ENCODE assay signal across 8 cellular contexts in the genomic region with DNA sequence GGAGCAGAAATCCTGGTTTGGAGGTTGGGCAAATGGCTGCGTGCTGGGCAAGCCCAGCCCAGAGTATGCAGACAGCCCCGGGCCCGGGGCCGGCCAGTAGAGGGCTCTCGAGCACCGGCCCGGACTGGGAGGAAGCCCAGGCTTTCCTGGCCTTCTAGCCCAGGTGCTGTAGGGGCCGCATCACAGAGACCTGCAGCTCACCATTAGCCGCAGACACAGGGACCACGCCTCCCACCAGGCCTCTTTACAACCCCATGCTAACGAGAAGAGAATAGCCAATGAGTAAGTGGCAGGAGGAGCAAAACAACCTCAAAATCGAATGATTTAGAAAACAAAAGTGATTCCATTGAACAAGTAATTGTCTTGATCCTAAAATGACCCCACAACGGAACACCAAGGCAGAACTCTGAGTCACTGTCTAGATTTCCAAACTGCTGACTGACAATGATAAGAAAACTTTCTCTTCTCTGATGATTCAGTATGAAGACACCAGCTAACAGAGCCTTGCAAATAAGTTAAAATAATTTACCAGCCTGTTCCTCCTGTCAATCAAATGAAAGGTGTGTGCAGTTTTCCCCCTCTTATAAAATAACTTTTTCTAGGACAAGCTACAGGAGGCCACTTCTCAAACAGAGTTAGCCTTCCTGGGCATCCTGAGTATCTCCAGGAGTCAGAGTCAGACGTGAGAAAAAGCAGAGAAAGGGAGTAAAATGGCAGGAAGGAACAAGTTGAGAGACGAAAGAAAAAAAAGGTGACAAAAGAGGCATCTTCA.
DNase-seq lines count a peak whose midpoint lies in the region; ATAC-seq and TF ChIP-seq lines count a peak whose summit lies in the region.

No MANE protein-coding gene starts in this region.

- H3K9me3 ChIP-seq in left lung = no peaks in the 10 kb centered on the region

- ATAC-seq in HG02884 (IDR thresholded peaks at IDR 0.05; ENCODE audit: unreplicated experiment) (peak; percentile 49), left lung (peak; percentile 97)

- intact Hi-C loops in left lung (cut with DNase I) = loop anchor here in 1 of 2 donors (5.0 kb wide), 1 partner anchor 283 kb away; a partner anchor contains a TSS

- H3K27ac ChIP-seq in left lung = no peak overlapping the region

- H3K27me3 ChIP-seq in left lung = no peaks in the 10 kb centered on the region

- H3K4me1 ChIP-seq in left lung = no peaks in the 10 kb centered on the region

- H3K4me3 ChIP-seq in left lung = no peak overlapping the region

- TF ChIP-seq CTCF in left lung (IDR thresholded peaks at IDR 0.05) = peak; percentile 77 to 82

- DNase-seq in NCI-H187 (lab: John Stamatoyannopoulos, UW) (peak; percentile 15 to 29), NCI-H187 treated with DMSO at 0.1 percent for 48 hours (lab: John Stamatoyannopoulos, UW) (no peak), NCI-H2227 (lab: John Stamatoyannopoulos, UW; ENCODE audit: unreplicated experiment) (peak; percentile 80), cerebellar cortex (ENCODE audit: low spot score) (peak; percentile 82), left lung (peak; percentile 67 to 93)
- peak; percentile 38 to 56 for DNase-seq in activated CD4-positive, alpha-beta T cell treated with anti-CD3 and anti-CD28 coated beads for 24 hours (ENCODE audit: low read depth in 2 of 2)
- peak; percentile 4 to 45 (median 40) for DNase-seq in stimulated activated CD4-positive, alpha-beta T cell treated with anti-CD3 and anti-CD28 coated beads, TNF-alpha, amount 100 ng/mL, for 1 hour (ENCODE audit: low read depth in 3 of 3, low spot score in 1 of 3)

- H3K36me3 ChIP-seq in left lung = peaks cover 0 to 11% of the 10 kb centered on the region in 2 donors
